25 cellular contexts compared by ENCODE assay signal in genomic region chr6:72956272-72956671, GRCh38.
"Had no signal": no experiment of that assay in that cellular context is flagged by ENCODE, and none has a peak within 500 bp of the region (broad histone marks: within the 10 kb centered on the region; RNA-seq: fewer than 3 reads in every experiment).

No MANE protein-coding gene starts in this region.

- H3K4me3 Mint-ChIP-seq: naive thymus-derived CD4-positive, alpha-beta T cell; nephron progenitor cell; stimulated activated naive B cell treated with anti-CD40 and anti-IgM and Interleukin-4, amounts not matched to agents 10 μg/mL and 1 μg/mL and 100 μg/mL, for 72 hours; stimulated activated naive CD8-positive, alpha-beta T cell treated with anti-CD3 and anti-CD28 coated beads, Interleukin-15, Interleukin-2, amounts not matched to agents 100 ng/mL and 50 ng/mL, for 24 hours had no signal

- H2AFZ ChIP-seq: hepatocyte had no signal

- H3K9me3 Mint-ChIP-seq: naive thymus-derived CD4-positive, alpha-beta T cell; nephron progenitor cell; stimulated activated naive B cell treated with anti-CD40 and anti-IgM and Interleukin-4, amounts not matched to agents 10 μg/mL and 1 μg/mL and 100 μg/mL, for 72 hours; stimulated activated naive CD8-positive, alpha-beta T cell treated with anti-CD3 and anti-CD28 coated beads, Interleukin-15, Interleukin-2, amounts not matched to agents 100 ng/mL and 50 ng/mL, for 24 hours had no signal

- H3K4me2 ChIP-seq: hepatocyte had no signal

- ATAC-seq: esophagus mucosa; gastroesophageal sphincter; heart left ventricle; left lung; naive thymus-derived CD4-positive, alpha-beta T cell; stimulated activated naive B cell treated with anti-CD40 and anti-IgM and Interleukin-4, amounts not matched to agents 10 μg/mL and 1 μg/mL and 100 μg/mL, for 72 hours had no signal

- H3K27me3 ChIP-seq: dorsolateral prefrontal cortex, gastroesophageal sphincter, heart left ventricle, hepatocyte, left lung, tibial nerve, upper lobe of left lung had no signal

- H3K4me3 ChIP-seq: coronary artery, dorsolateral prefrontal cortex, gastroesophageal sphincter, heart left ventricle, hepatocyte, left lung, prostate gland, skin epidermis, thoracic aorta, tibial nerve, upper lobe of left lung had no signal

- H3K27ac ChIP-seq: coronary artery, epithelial cell of prostate, gastroesophageal sphincter, heart left ventricle, hepatocyte, left lung, prostate gland, skin epidermis, tibial nerve, upper lobe of left lung had no signal

- H3K79me2 ChIP-seq: hepatocyte had no signal

- H3K36me3 Mint-ChIP-seq: stimulated activated naive B cell treated with anti-CD40 and anti-IgM and Interleukin-4, amounts not matched to agents 10 μg/mL and 1 μg/mL and 100 μg/mL, for 72 hours had no signal

- H3K9me3 ChIP-seq: gastroesophageal sphincter, heart left ventricle, left lung, prostate gland, thoracic aorta, tibial nerve, upper lobe of left lung had no signal

- FAIRE-seq: urothelium cell line had no signal

- H3K4me1 ChIP-seq: prostate gland, upper lobe of left lung had no signal

- H3K36me3 ChIP-seq: gastroesophageal sphincter, heart left ventricle, left lung, prostate gland, thoracic aorta, tibial nerve, upper lobe of left lung had no signal

- H3K27ac Mint-ChIP-seq: naive thymus-derived CD4-positive, alpha-beta T cell; nephron progenitor cell; stimulated activated naive B cell treated with anti-CD40 and anti-IgM and Interleukin-4, amounts not matched to agents 10 μg/mL and 1 μg/mL and 100 μg/mL, for 72 hours; stimulated activated naive CD8-positive, alpha-beta T cell treated with anti-CD3 and anti-CD28 coated beads, Interleukin-15, Interleukin-2, amounts not matched to agents 100 ng/mL and 50 ng/mL, for 24 hours had no signal

- DNase-seq: dorsolateral prefrontal cortex; effector CD4-positive, alpha-beta T cell; foreskin fibroblast; heart left ventricle; left cardiac atrium; mesenchymal stem cell; midbrain; naive thymus-derived CD4-positive, alpha-beta T cell; stimulated activated CD4-positive, alpha-beta T cell treated with anti-CD3 and anti-CD28 coated beads, Interleukin-15, amount 100 ng/mL, for 24 hours; stimulated activated CD4-positive, alpha-beta T cell treated with anti-CD3 and anti-CD28 coated beads, Interleukin-2, amount 100 ng/mL, for 48 hours; stimulated activated naive B cell treated with anti-CD40 and anti-IgM and Interleukin-4, amounts not matched to agents 10 μg/mL and 1 μg/mL and 100 μg/mL, for 72 hours; upper lobe of left lung had no signal

- H3K27me3 Mint-ChIP-seq: naive thymus-derived CD4-positive, alpha-beta T cell; stimulated activated naive B cell treated with anti-CD40 and anti-IgM and Interleukin-4, amounts not matched to agents 10 μg/mL and 1 μg/mL and 100 μg/mL, for 72 hours; stimulated activated naive CD8-positive, alpha-beta T cell treated with anti-CD3 and anti-CD28 coated beads, Interleukin-15, Interleukin-2, amounts not matched to agents 100 ng/mL and 50 ng/mL, for 24 hours had no signal
